ENCODE assay signal across 30 cellular contexts in genomic region chr21:28253971-28254370, GRCh38.
"Had no signal": no experiment of that assay in that cellular context is flagged by ENCODE, and none has a peak within 500 bp of the region (broad histone marks: within the 10 kb centered on the region; RNA-seq: fewer than 3 reads in every experiment).

No MANE protein-coding gene starts in this region.

- H3K4me1 Mint-ChIP-seq: activated T-helper 17 cell treated with anti-CD3 and anti-CD28 coated beads, Interleukin-2, amount 50 U/mL, for 72 hours; naive B cell; stimulated activated memory B cell treated with anti-CD40 and anti-IgM and Interleukin-4, amounts not matched to agents 10 μg/mL and 1 μg/mL and 100 μg/mL, for 72 hours; stimulated activated naive CD8-positive, alpha-beta T cell treated with anti-CD3 and anti-CD28 coated beads, Interleukin-15, amount 100 ng/mL, for 72 hours had no signal

- H3K36me3 Mint-ChIP-seq: activated CD4-positive, alpha-beta memory T cell treated with anti-CD3 and anti-CD28 coated beads for 36 hours; mesothelial cell of epicardium; naive B cell; stimulated activated memory B cell treated with anti-CD40 and anti-IgM and Interleukin-4, amounts not matched to agents 10 μg/mL and 1 μg/mL and 100 μg/mL, for 72 hours had no signal

- H3K27me3 Mint-ChIP-seq: activated CD4-positive, alpha-beta memory T cell treated with anti-CD3 and anti-CD28 coated beads for 36 hours; activated T-helper 17 cell treated with anti-CD3 and anti-CD28 coated beads, Interleukin-2, amount 50 U/mL, for 72 hours; effector memory CD8-positive, alpha-beta T cell; naive B cell; stimulated activated memory B cell treated with anti-CD40 and anti-IgM and Interleukin-4, amounts not matched to agents 10 μg/mL and 1 μg/mL and 100 μg/mL, for 72 hours; stimulated activated naive CD8-positive, alpha-beta T cell treated with anti-CD3 and anti-CD28 coated beads, Interleukin-15, amount 100 ng/mL, for 72 hours had no signal

- DNase-seq: activated CD4-positive, alpha-beta memory T cell treated with anti-CD3 and anti-CD28 coated beads for 36 hours; activated CD4-positive, alpha-beta T cell treated with anti-CD3 and anti-CD28 coated beads for 48 hours; activated CD8-positive, alpha-beta memory T cell treated with anti-CD3 and anti-CD28 coated beads, Interleukin-2, amount 50 U/mL, for 48 hours; activated gamma-delta T cell treated with Interleukin-2 at 50 U/mL for 16 hours; activated naive CD4-positive, alpha-beta T cell treated with anti-CD3 and anti-CD28 coated beads, Interleukin-2, amount 50 U/mL, for 16 hours; activated T-cell treated with anti-CD3 and anti-CD28 coated beads, Interleukin-2, amount 50 U/mL, for 4 hours; caudate nucleus; cortex of kidney; effector memory CD8-positive, alpha-beta T cell; erythroblast; head of caudate nucleus; hippocampal formation; kidney; left colon; naive B cell; ovary; retina; stimulated activated CD4-positive, alpha-beta T cell treated with anti-CD3 and anti-CD28 coated beads, Interleukin-4, amount 100 ng/mL, for 24 hours; stimulated activated naive CD8-positive, alpha-beta T cell treated with anti-CD3 and anti-CD28 coated beads, Interleukin-15, amount 100 ng/mL, for 72 hours; substantia nigra; T1000; WERI-Rb-1 had no signal

- H3K4me1 ChIP-seq: prostate gland had no signal

- H3K4me3 ChIP-seq: ovary, prostate gland, skin epidermis had no signal

- H3K9me3 Mint-ChIP-seq: activated CD4-positive, alpha-beta memory T cell treated with anti-CD3 and anti-CD28 coated beads for 36 hours; activated T-cell treated with anti-CD3 and anti-CD28 coated beads, Interleukin-2, amount 50 U/mL, for 4 hours; activated T-helper 17 cell treated with anti-CD3 and anti-CD28 coated beads, Interleukin-2, amount 50 U/mL, for 72 hours; mesothelial cell of epicardium; naive B cell; stimulated activated memory B cell treated with anti-CD40 and anti-IgM and Interleukin-4, amounts not matched to agents 10 μg/mL and 1 μg/mL and 100 μg/mL, for 72 hours; stimulated activated naive CD8-positive, alpha-beta T cell treated with anti-CD3 and anti-CD28 coated beads, Interleukin-15, amount 100 ng/mL, for 72 hours; T-helper 1 cell treated with Interleukin-12 subunit alpha and Interleukin-12 subunit beta and Interleukin-4 antibody, amounts not matched to agents 30 μg/mL and 1 μg/mL, for 36 hours had no signal

- H3K9me3 ChIP-seq: ovary, prostate gland had no signal

- H3K27ac ChIP-seq: ovary, prostate gland, skin epidermis, WERI-Rb-1 had no signal

- H3K27me3 ChIP-seq: ovary had no signal

- H3K36me3 ChIP-seq: ovary, prostate gland, WERI-Rb-1 had no signal

- ATAC-seq: activated CD4-positive, CD25-positive, alpha-beta regulatory T cell treated with anti-CD3 and anti-CD28 coated beads, Interleukin-2, amount 50 U/mL, for 24 hours; activated T-cell treated with anti-CD3 and anti-CD28 coated beads, Interleukin-2, amount 50 U/mL, for 4 hours; activated T-helper 17 cell treated with anti-CD3 and anti-CD28 coated beads, Interleukin-2, amount 50 U/mL, for 72 hours; effector memory CD8-positive, alpha-beta T cell; left colon; sciatic nerve; stimulated activated memory B cell treated with anti-CD40 and anti-IgM and Interleukin-4, amounts not matched to agents 10 μg/mL and 1 μg/mL and 100 μg/mL, for 72 hours; stimulated activated naive CD8-positive, alpha-beta T cell treated with anti-CD3 and anti-CD28 coated beads, Interleukin-15, amount 100 ng/mL, for 72 hours had no signal

- H3K27ac Mint-ChIP-seq: activated CD4-positive, alpha-beta memory T cell treated with anti-CD3 and anti-CD28 coated beads for 36 hours; activated T-helper 17 cell treated with anti-CD3 and anti-CD28 coated beads, Interleukin-2, amount 50 U/mL, for 72 hours; effector memory CD8-positive, alpha-beta T cell; naive B cell; stimulated activated memory B cell treated with anti-CD40 and anti-IgM and Interleukin-4, amounts not matched to agents 10 μg/mL and 1 μg/mL and 100 μg/mL, for 72 hours; stimulated activated naive CD8-positive, alpha-beta T cell treated with anti-CD3 and anti-CD28 coated beads, Interleukin-15, amount 100 ng/mL, for 72 hours; T-helper 1 cell treated with Interleukin-12 subunit alpha and Interleukin-12 subunit beta and Interleukin-4 antibody, amounts not matched to agents 30 μg/mL and 1 μg/mL, for 36 hours had no signal

- H3K4me3 Mint-ChIP-seq: activated CD4-positive, alpha-beta memory T cell treated with anti-CD3 and anti-CD28 coated beads for 36 hours; activated T-cell treated with anti-CD3 and anti-CD28 coated beads, Interleukin-2, amount 50 U/mL, for 4 hours; activated T-helper 17 cell treated with anti-CD3 and anti-CD28 coated beads, Interleukin-2, amount 50 U/mL, for 72 hours; effector memory CD8-positive, alpha-beta T cell; mesothelial cell of epicardium; naive B cell; stimulated activated memory B cell treated with anti-CD40 and anti-IgM and Interleukin-4, amounts not matched to agents 10 μg/mL and 1 μg/mL and 100 μg/mL, for 72 hours; stimulated activated naive CD8-positive, alpha-beta T cell treated with anti-CD3 and anti-CD28 coated beads, Interleukin-15, amount 100 ng/mL, for 72 hours; T-helper 1 cell treated with Interleukin-12 subunit alpha and Interleukin-12 subunit beta and Interleukin-4 antibody, amounts not matched to agents 30 μg/mL and 1 μg/mL, for 36 hours had no signal
